17 cellular contexts compared by ENCODE assay signal in genomic region chr12:98126637-98127335, GRCh38.
A peak's percentile ranks its signal among the peaks of the same experiment; 100 is the strongest.
DNase-seq lines count a peak whose midpoint lies in the region; ATAC-seq and TF ChIP-seq lines count a peak whose summit lies in the region.
"Had no signal": no experiment of that assay in that cellular context is flagged by ENCODE, and none has a peak within 500 bp of the region (broad histone marks: within the 10 kb centered on the region; RNA-seq: fewer than 3 reads in every experiment).

No MANE protein-coding gene starts in this region.

- H3K4me2 ChIP-seq in hepatocyte (no peak overlapping the region), parathyroid adenoma (ENCODE audit: low read length) (peak overlapping the region; percentile 11)

- H2AFZ ChIP-seq in hepatocyte (no peak overlapping the region), parathyroid adenoma (peak overlapping the region; percentile 45)

- no peaks in the 10 kb centered on the region for H4K20me1 ChIP-seq in hepatocyte (ENCODE audit: insufficient read depth, poor library complexity, severe bottlenecking)

- H3K9ac ChIP-seq in parathyroid adenoma = no peak overlapping the region

- H3K9me3 ChIP-seq in hepatocyte (ENCODE audit: low read depth) (no peaks in the 10 kb centered on the region), parathyroid adenoma (ENCODE audit: control insufficient read depth, low read length) (no peaks in the 10 kb centered on the region), transverse colon (no peaks in the 10 kb centered on the region)
- H3K9me3 ChIP-seq: vagina had no signal

- H3K36me3 ChIP-seq in hepatocyte (replicated peaks; ENCODE audit: insufficient read depth, low read depth) (no peaks in the 10 kb centered on the region), parathyroid adenoma (ENCODE audit: control insufficient read depth, insufficient read depth, low read length) (no peaks in the 10 kb centered on the region), transverse colon (no peaks in the 10 kb centered on the region)
- H3K36me3 ChIP-seq: vagina had no signal

- in situ Hi-C loops in transverse colon (cut with MboI; ENCODE audit: low pct_ligation_motif_present in 1 of 4, low pct_unique_long_range_greater_than_20kb in 1 of 4, low sequenced_read_pairs in 3 of 4) = no loop called here

- H3K4me1 ChIP-seq in hepatocyte (ENCODE audit: insufficient read depth) = peaks cover 9% of the 10 kb centered on the region
- no peaks in the 10 kb centered on the region for H3K4me1 ChIP-seq in parathyroid adenoma
- H3K4me1 ChIP-seq in transverse colon = no peaks in the 10 kb centered on the region

- H3K27ac ChIP-seq in hepatocyte (peak overlapping the region; percentile 33), parathyroid adenoma (no peak overlapping the region), transverse colon (no peak overlapping the region)
- H3K27ac ChIP-seq: RWPE1, vagina had no signal

- TF ChIP-seq POLR2A in transverse colon (IDR thresholded peaks at IDR 0.05) = no peak

- intact Hi-C loops in transverse colon (cut with DNase I; ENCODE audit: low total_unique reads) = no loop called here

- no peak overlapping the region for H3K4me3 ChIP-seq in hepatocyte
- no peak overlapping the region for H3K4me3 ChIP-seq in parathyroid adenoma (ENCODE audit: low read depth, low read length)
- no peak overlapping the region for H3K4me3 ChIP-seq in transverse colon
- H3K4me3 ChIP-seq: K562, vagina had no signal

- no peak for TF ChIP-seq CTCF in hepatocyte (IDR thresholded peaks at IDR 0.05; ENCODE audit: poor library complexity)
- TF ChIP-seq CTCF in parathyroid adenoma (IDR thresholded peaks at IDR 0.05) = no peak
- TF ChIP-seq CTCF in transverse colon (IDR thresholded peaks at IDR 0.05) = no peak

- no peak for TF ChIP-seq EP300 in transverse colon (IDR thresholded peaks at IDR 0.05; ENCODE audit: low read depth)

- WGBS in hepatocyte (ENCODE audit: low lambda C conversion rate, missing lambda C conversion rate) = 41% methylated on average over 12 of the region's 12 CpGs
- 31 to 45% methylated on average over 5 to 12 of the region's 12 CpGs for WGBS in transverse colon (ENCODE audit: low coverage in 1 of 2), 2 donors

- H3K9me2 ChIP-seq in hepatocyte (replicated peaks; ENCODE audit: insufficient read depth) = no peaks in the 10 kb centered on the region

- H3K79me2 ChIP-seq in hepatocyte (no peaks in the 10 kb centered on the region), parathyroid adenoma (no peaks in the 10 kb centered on the region)

- no peaks in the 10 kb centered on the region for H3K27me3 ChIP-seq in hepatocyte
- H3K27me3 ChIP-seq in parathyroid adenoma (ENCODE audit: control insufficient read depth, insufficient read depth, low read length) = no peaks in the 10 kb centered on the region
- no peaks in the 10 kb centered on the region for H3K27me3 ChIP-seq in transverse colon
- H3K27me3 ChIP-seq: vagina had no signal

- peak; percentile 2 for DNase-seq in ELF-1 (ENCODE audit: low read depth, low spot score)
- peak; percentile 38 for DNase-seq in NCI-H510A (lab: John Stamatoyannopoulos, UW)
- peak; percentile 62 for DNase-seq in hepatocyte (ENCODE audit: low spot score)
- no peak for DNase-seq in transverse colon
- DNase-seq in NOMO-1 (lab: John Stamatoyannopoulos, UW; ENCODE audit: unreplicated experiment in 2 of 2) = no peak
- DNase-seq: activated CD4-positive, alpha-beta T cell treated with anti-CD3 and anti-CD28 coated beads for 4 hours; activated T-cell treated with anti-CD3 and anti-CD28 coated beads for 4 hours; effector CD8-positive, alpha-beta T cell; HFFc6; midbrain; NCI-H526 treated with DMSO at 0.1 percent for 48 hours; stimulated activated naive CD8-positive, alpha-beta T cell treated with anti-CD3 and anti-CD28 coated beads, Interleukin-15, amount 100 ng/mL, for 72 hours had no signal

- no peak for ATAC-seq in GM19351 (IDR thresholded peaks at IDR 0.05; ENCODE audit: unreplicated experiment)
- ATAC-seq: K562; stimulated activated naive CD8-positive, alpha-beta T cell treated with anti-CD3 and anti-CD28 coated beads, Interleukin-15, amount 100 ng/mL, for 72 hours had no signal

Comparison
In these comparisons a context has a peak if more than half of its experiments do, and no peak if none do; other contexts are left out.
1. DNase-seq: peak in ELF-1 (single experiment), NCI-H510A (single experiment) and hepatocyte (single experiment); none in transverse colon (single experiment) and NOMO-1 (0 of 2).